ENCODE assay signal across 26 cellular contexts in genomic region chr20:59105581-59105980, GRCh38. TPM values are rescaled to one million over a fixed set of nuclear protein-coding genes. Genes with fewer than 3 reads are reported as not detected.
"Had no signal": no experiment of that assay in that cellular context is flagged by ENCODE, and none has a peak within 500 bp of the region (broad histone marks: within the 10 kb centered on the region; RNA-seq: fewer than 3 reads in every experiment).

No MANE protein-coding gene starts in this region.

- ATAC-seq: activated CD8-positive, alpha-beta memory T cell treated with anti-CD3 and anti-CD28 coated beads, Interleukin-2, amount 10 ng/mL, durations not matched to agents 7 days and 5 days; body of pancreas; PC-3; T-helper 17 cell; WTC11 had no signal

- H3K27me3 ChIP-seq: ascending aorta, body of pancreas had no signal

- H3K36me3 ChIP-seq: ascending aorta, MG63 had no signal

- H3K9me3 Mint-ChIP-seq: activated naive CD4-positive, alpha-beta T cell treated with anti-CD3 and anti-CD28 coated beads, Interleukin-2, amount 50 U/mL, for 24 hours; activated T-cell treated with anti-CD3 and anti-CD28 coated beads, Interleukin-2, amount 50 U/mL, for 24 hours; activated T-helper 1 cell treated with anti-CD3 and anti-CD28 coated beads, Interleukin-12 subunit alpha, Interleukin-12 subunit beta, Interleukin-2, Interleukin-4 antibody, amounts not matched to agents 30 ng/mL and 10 ng/mL and 1 ng/mL, durations not matched to agents 14 hours and 24 hours and 36 hours; WTC11 had no signal

- H3K4me1 ChIP-seq: ascending aorta, body of pancreas had no signal

- H3K9me3 ChIP-seq: ascending aorta, body of pancreas, MG63 had no signal

- H3K27ac Mint-ChIP-seq: activated CD8-positive, alpha-beta memory T cell treated with anti-CD3 and anti-CD28 coated beads, Interleukin-2, amount 10 ng/mL, durations not matched to agents 7 days and 5 days; activated naive CD4-positive, alpha-beta T cell treated with anti-CD3 and anti-CD28 coated beads, Interleukin-2, amount 50 U/mL, for 24 hours; activated T-cell treated with anti-CD3 and anti-CD28 coated beads, Interleukin-2, amount 50 U/mL, for 24 hours; activated T-helper 1 cell treated with anti-CD3 and anti-CD28 coated beads, Interleukin-12 subunit alpha, Interleukin-12 subunit beta, Interleukin-2, Interleukin-4 antibody, amounts not matched to agents 30 ng/mL and 10 ng/mL and 1 ng/mL, durations not matched to agents 14 hours and 24 hours and 36 hours; T-helper 17 cell; WTC11 had no signal

- H3K4me3 ChIP-seq: ascending aorta, body of pancreas, MG63 had no signal

- H3K27ac ChIP-seq: ascending aorta, body of pancreas had no signal

- DNase-seq: activated CD4-positive, alpha-beta T cell treated with anti-CD3 and anti-CD28 coated beads for 48 hours; activated CD4-positive, alpha-beta T cell treated with anti-CD3 and anti-CD28 coated beads, Interleukin-2, amount 50 U/mL, for 4 hours; activated CD4-positive, CD25-positive, alpha-beta regulatory T cell treated with anti-CD3 and anti-CD28 coated beads, Interleukin-2, amount 50 U/mL, for 72 hours; activated CD8-positive, alpha-beta memory T cell treated with anti-CD3 and anti-CD28 coated beads, Interleukin-2, amount 10 ng/mL, durations not matched to agents 7 days and 5 days; activated effector memory CD4-positive, alpha-beta T cell treated with Interleukin-2 at 50 U/mL for 16 hours; activated naive CD4-positive, alpha-beta T cell; activated T-cell treated with anti-CD3 and anti-CD28 coated beads, Interleukin-2, amount 50 U/mL, for 24 hours; amniotic stem cell; body of pancreas; central memory CD4-positive, alpha-beta T cell; MG63; NCI-H1092 treated with DMSO at 0.1 percent for 48 hours; NCI-H1417 treated with DMSO at 0.1 percent for 48 hours; NCI-H1694 treated with DMSO at 0.1 percent for 48 hours; NCI-H2029 treated with DMSO at 0.1 percent for 48 hours; NCI-H226; NCI-H526; PC-3; SHP77 treated with DMSO at 0.1 percent for 48 hours; T-helper 17 cell; T-helper 9 cell had no signal

- H3K4me3 Mint-ChIP-seq: activated CD8-positive, alpha-beta memory T cell treated with anti-CD3 and anti-CD28 coated beads, Interleukin-2, amount 10 ng/mL, durations not matched to agents 7 days and 5 days; activated naive CD4-positive, alpha-beta T cell treated with anti-CD3 and anti-CD28 coated beads, Interleukin-2, amount 50 U/mL, for 24 hours; activated T-cell treated with anti-CD3 and anti-CD28 coated beads, Interleukin-2, amount 50 U/mL, for 24 hours; activated T-helper 1 cell treated with anti-CD3 and anti-CD28 coated beads, Interleukin-12 subunit alpha, Interleukin-12 subunit beta, Interleukin-2, Interleukin-4 antibody, amounts not matched to agents 30 ng/mL and 10 ng/mL and 1 ng/mL, durations not matched to agents 14 hours and 24 hours and 36 hours; T-helper 17 cell; WTC11 had no signal

- H3K27me3 Mint-ChIP-seq: activated naive CD4-positive, alpha-beta T cell treated with anti-CD3 and anti-CD28 coated beads, Interleukin-2, amount 50 U/mL, for 24 hours; activated T-cell treated with anti-CD3 and anti-CD28 coated beads, Interleukin-2, amount 50 U/mL, for 24 hours; T-helper 17 cell had no signal

RNA-seq across cellular contexts. Expression of gene ZNF831, which starts 58.0 kb away (rescaled TPM):
- total RNA-seq: bronchial epithelial cell, PC-3 had no signal
